11 cellular contexts compared by ENCODE assay signal in genomic region chr2:20164061-20164733, GRCh38.
DNase-seq lines count a peak whose midpoint lies in the region; ATAC-seq, FAIRE-seq and TF ChIP-seq lines count a peak whose summit lies in the region.
"Had no signal": no experiment of that assay in that cellular context is flagged by ENCODE, and none has a peak within 500 bp of the region (broad histone marks: within the 10 kb centered on the region; RNA-seq: fewer than 3 reads in every experiment).

No MANE protein-coding gene starts in this region.

- 27% methylated on average over 10 of the region's 10 CpGs for WGBS in HepG2 (ENCODE audit: low lambda C conversion rate)
- WGBS in pancreas, 2 donors, result 61 to 64% methylated on average over 10 of the region's 10 CpGs

- H3K27me3 Mint-ChIP-seq in GM23338 (ENCODE audit: insufficient read depth, low read depth, poor library complexity), result peaks cover 3% of the 10 kb centered on the region

- H3K79me2 ChIP-seq in GM23338 (replicated peaks; ENCODE audit: insufficient read depth), result no peaks in the 10 kb centered on the region
- no peaks in the 10 kb centered on the region for H3K79me2 ChIP-seq in HepG2 (ENCODE audit: insufficient read depth, low read length)

- no peak for TF ChIP-seq POLR2A in HepG2 (IDR thresholded peaks at IDR 0.05; ENCODE audit: insufficient read depth in 1 of 2, low read depth in 2 of 2, low read length in 2 of 2)

- no peak for TF ChIP-seq CTCF in GM23338 (conservative IDR thresholded peaks at IDR 0.05; ENCODE audit: low read depth in 2 of 2)
- no peak for TF ChIP-seq CTCF in RWPE1 (conservative IDR thresholded peaks at IDR 0.05; ENCODE audit: low read depth)
- TF ChIP-seq CTCF in HepG2 (CRISPR knock-in tag; IDR thresholded peaks at IDR 0.05), result no peak
- no peak for TF ChIP-seq CTCF in pancreas (IDR thresholded peaks at IDR 0.05)

- H3K9me3 Mint-ChIP-seq in GM23338, result no peaks in the 10 kb centered on the region; the same call in 2 of the 3 replicates

- no peak overlapping the region for H3K27ac ChIP-seq in GM23338 (ENCODE audit: low read depth)
- H3K27ac ChIP-seq in RWPE1, result peak overlapping the region; percentile 60
- H3K27ac ChIP-seq in HepG2 (ENCODE audit: extremely low read length, insufficient read depth, low read length), result no peak overlapping the region
- no peak overlapping the region for H3K27ac ChIP-seq in pancreas
- H3K27ac ChIP-seq: 22Rv1, body of pancreas had no signal

- TF ChIP-seq RAD21 in HepG2 (CRISPR knock-in tag; IDR thresholded peaks at IDR 0.05), result no peak

- H4K20me1 ChIP-seq in GM23338 (replicated peaks; ENCODE audit: insufficient read depth) (no peaks in the 10 kb centered on the region), HepG2 (ENCODE audit: insufficient read depth, low read length) (no peaks in the 10 kb centered on the region)

- intact Hi-C loops in HepG2 (cut with micrococcal nuclease; ENCODE audit: unreplicated experiment) (loop anchor here (1.0 kb wide), 1 partner anchor 27 kb away; no protein-coding TSS in a partner anchor), pancreas (cut with DNase I) (no loop called here)

- H3K4me2 ChIP-seq in GM23338 (no peak overlapping the region), HepG2 (ENCODE audit: low read depth, low read length) (peak overlapping the region; percentile 21; the same call in 1 of the 2 replicates)

- ATAC-seq in GM23338 (peak; percentile 54), HepG2 (peak; percentile 70), GM18907 (IDR thresholded peaks at IDR 0.05; ENCODE audit: unreplicated experiment) (no peak), pancreas (no peak)
- ATAC-seq: body of pancreas had no signal

- H3K4me1 Mint-ChIP-seq in GM23338, result no peaks in the 10 kb centered on the region

- BruUV-seq in HepG2 (replicated peaks; lab: Mats Ljungman, UMichigan), result no TSS peak

- no peak for FAIRE-seq in HepG2 (lab: Jason Lieb, UNC)
- no peak for FAIRE-seq in pancreas (lab: Jason Lieb, UNC)

- peak overlapping the region; percentile 66; the same call in 1 of the 2 replicates for H2AFZ ChIP-seq in GM23338
- H2AFZ ChIP-seq in HepG2 (ENCODE audit: low read length), result no peak overlapping the region

- H3K4me1 ChIP-seq in GM23338 (ENCODE audit: insufficient read depth) (peaks cover 5% of the 10 kb centered on the region; the same call in 1 of the 2 replicates), HepG2 (ENCODE audit: insufficient read depth, low read length) (peaks cover 33% of the 10 kb centered on the region), pancreas (no peaks in the 10 kb centered on the region)
- H3K4me1 ChIP-seq: body of pancreas had no signal

- TF ChIP-seq EP300 in HepG2 (IDR thresholded peaks at IDR 0.05; ENCODE audit: low read depth in 2 of 2, low read length in 2 of 2), result no peak
- TF ChIP-seq EP300 in HepG2 (CRISPR knock-in tag; IDR thresholded peaks at IDR 0.05; ENCODE audit: borderline replicate concordance), result no peak

- peak; percentile 62 for DNase-seq in DMS 273 (lab: John Stamatoyannopoulos, UW; ENCODE audit: unreplicated experiment)
- no peak for DNase-seq in DMS 273 treated with DMSO at 0.1 percent for 48 hours (lab: John Stamatoyannopoulos, UW)
- peak; percentile 45 for DNase-seq in GM23338 (ENCODE audit: low spot score)
- no peak for DNase-seq in RWPE1 (ENCODE audit: low spot score)
- no peak for DNase-seq in HepG2 (ENCODE audit: low spot score)
- no peak for DNase-seq in C1 segment of cervical spinal cord (lab: John Stamatoyannopoulos, UW)
- no peak for DNase-seq in pancreas
- DNase-seq: NCI-H524 treated with DMSO at 0.1 percent for 48 hours had no signal

- H3K36me3 ChIP-seq in GM23338 (ENCODE audit: insufficient read depth) (no peaks in the 10 kb centered on the region), HepG2 (replicated peaks in 1 of 2; ENCODE audit: control insufficient read depth in 1 of 2, insufficient read depth in 2 of 2, low read length in 2 of 2) (no peaks in the 10 kb centered on the region), pancreas (no peaks in the 10 kb centered on the region)

- H3K9me3 ChIP-seq in HepG2 (ENCODE audit: low read length) (no peaks in the 10 kb centered on the region), pancreas (no peaks in the 10 kb centered on the region)
- H3K9me3 ChIP-seq: body of pancreas had no signal

- 0 out of 2 replicates have a peak, but pooled peaks cover 4% of the 10 kb centered on the region for H3K9me2 ChIP-seq in GM23338 (ENCODE audit: insufficient read depth)

- H3K27me3 ChIP-seq in GM23338 (ENCODE audit: insufficient read depth), result no peaks in the 10 kb centered on the region
- H3K27me3 ChIP-seq in HepG2 (ENCODE audit: control insufficient read depth in 1 of 2, insufficient read depth in 2 of 2, low read length in 2 of 2), result 0 out of 5 replicates have a peak, but pooled peaks cover 0 to 1% of the 10 kb centered on the region in 2 experiments
- H3K27me3 ChIP-seq in pancreas, result no peaks in the 10 kb centered on the region
- H3K27me3 ChIP-seq: body of pancreas had no signal

- H3F3A ChIP-seq in GM23338 (replicated peaks; ENCODE audit: low read depth), result 0 out of 2 replicates have a peak, but pooled peaks cover 4% of the 10 kb centered on the region

- no peak overlapping the region for H3K4me3 Mint-ChIP-seq in GM23338

- POLR2A ChIA-PET in RWPE1 (lab: Yijun Ruan, JAX; ENCODE audit: low non-redundant PET), result interaction anchor here (0.5 kb wide), 1 partner anchor 67 kb away, joined by 5 read pairs; no protein-coding TSS in a partner anchor
- POLR2A ChIA-PET in HepG2 (lab: Yijun Ruan, JAX), result interaction anchor here (0.9 kb wide), 1 partner anchor 27 kb away, joined by 3 read pairs; no protein-coding TSS in a partner anchor

- no peak overlapping the region for H3K4me3 ChIP-seq in GM23338
- H3K4me3 ChIP-seq in HepG2 (replicated peaks in 1 of 3; ENCODE audit: insufficient read depth in 1 of 3, low read depth in 2 of 3, low read length in 3 of 3), result no peak overlapping the region
- no peak overlapping the region for H3K4me3 ChIP-seq in pancreas
- H3K4me3 ChIP-seq: body of pancreas had no signal

- no peak overlapping the region for H3K9ac ChIP-seq in HepG2 (ENCODE audit: insufficient read depth, low read depth, low read length)

- CTCF ChIA-PET in RWPE1 (lab: Yijun Ruan, JAX) (no interaction called here), HepG2 (lab: Yijun Ruan, JAX; ENCODE audit: low intra/inter-chr PET ratio, low total read pairs) (no interaction called here)

- H3K27ac Mint-ChIP-seq in GM23338, result no peak overlapping the region

- H3K36me3 Mint-ChIP-seq in GM23338 (ENCODE audit: low read depth), result no peaks in the 10 kb centered on the region

- in situ Hi-C loops in HepG2 (cut with HindIII; ENCODE audit: extremely low pct_ligation_motif_present, low pct_unique_long_range_greater_than_20kb), result no loop called here

TF ChIP-seq in GM23338, 12 proteins besides CTCF, POLR2A, EP300 and RAD21 (continues in another document):
- TF ChIP-seq CREB1 (CRISPR knock-in tag; IDR thresholded peaks at IDR 0.05; ENCODE audit: low read depth) (no peak), ZNF114 (CRISPR knock-in tag; IDR thresholded peaks at IDR 0.05) (no peak), NANOG (IDR thresholded peaks at IDR 0.05; ENCODE audit: borderline replicate concordance) (no peak), EZH2phosphoT487 (IDR thresholded peaks at IDR 0.05; ENCODE audit: unreplicated experiment) (no peak), ETS1 (IDR thresholded peaks at IDR 0.05) (no peak)

TF ChIP-seq in HepG2, 621 proteins besides CTCF, POLR2A, EP300 and RAD21 (continues in another document):
- TF ChIP-seq HINFP (CRISPR knock-in tag; IDR thresholded peaks at IDR 0.05; ENCODE audit: low read depth) (0 out of 2 replicates have a peak, but pooled peaks have one; percentile 52), TRAFD1 (CRISPR knock-in tag; IDR thresholded peaks at IDR 0.05; ENCODE audit: borderline replicate concordance) (no peak), BCL3 (CRISPR knock-in tag; IDR thresholded peaks at IDR 0.05) (no peak), ZNF563 (CRISPR knock-in tag; IDR thresholded peaks at IDR 0.05) (no peak), SP2 (CRISPR knock-in tag; IDR thresholded peaks at IDR 0.05) (0 out of 2 replicates have a peak, but pooled peaks have one; percentile 18), EEA1 (CRISPR knock-in tag; IDR thresholded peaks at IDR 0.05; ENCODE audit: borderline replicate concordance) (0 out of 2 replicates have a peak, but pooled peaks have one; percentile 18), ATRX (CRISPR knock-in tag; IDR thresholded peaks at IDR 0.05; ENCODE audit: borderline replicate concordance) (no peak)

Comparison
In these comparisons a context has a peak if more than half of its experiments do, and no peak if none do; other contexts are left out.
1. DNase-seq: peak in DMS 273 (single experiment) and GM23338 (single experiment); none in DMS 273 treated with DMSO at 0.1 percent for 48 hours (single experiment), RWPE1 (single experiment), HepG2 (single experiment), C1 segment of cervical spinal cord (0 of 14) and pancreas (0 of 6).
2. ATAC-seq: peak in GM23338 (single experiment) and HepG2 (single experiment); none in GM18907 (single experiment) and pancreas (0 of 4).